Comparison of ENCODE assay signal across 20 cellular contexts in the genomic region with DNA sequence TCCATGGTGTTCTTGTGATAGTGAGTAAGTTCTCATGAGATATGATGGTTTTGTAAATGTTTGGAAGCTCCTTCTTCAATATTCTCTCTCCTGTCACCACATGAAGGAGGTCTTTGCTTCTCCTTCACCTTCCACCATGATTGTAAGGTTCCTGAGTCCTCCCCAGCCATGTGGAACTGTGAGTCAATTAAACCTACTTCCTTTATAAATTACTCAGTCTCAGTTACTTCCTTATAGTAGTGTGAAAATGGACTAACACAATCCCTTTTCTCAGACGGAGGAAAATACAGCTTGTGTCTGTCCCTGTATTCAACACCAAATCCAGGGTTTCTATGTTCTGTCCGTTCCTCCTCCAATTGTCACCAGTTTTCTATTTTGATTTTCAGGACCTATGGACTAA.
"Had no signal": no experiment of that assay in that cellular context is flagged by ENCODE, and none has a peak within 500 bp of the region (broad histone marks: within the 10 kb centered on the region; RNA-seq: fewer than 3 reads in every experiment).

No MANE protein-coding gene starts in this region.

- H3K27me3 ChIP-seq: dorsolateral prefrontal cortex, foreskin keratinocyte, stomach had no signal

- H3K4me3 ChIP-seq: coronary artery, dorsolateral prefrontal cortex, lung, stomach, thoracic aorta had no signal

- H3K4me1 ChIP-seq: stomach had no signal

- H3K36me3 ChIP-seq: stomach, thoracic aorta had no signal

- DNase-seq: dorsolateral prefrontal cortex; effector CD8-positive, alpha-beta T cell; foreskin keratinocyte; immature natural killer cell; kidney; left colon; left ventricle myocardium superior; mesendoderm; natural killer cell; right cardiac atrium; small intestine; stimulated activated CD4-positive, alpha-beta T cell treated with anti-CD3 and anti-CD28 coated beads, Interleukin-12 subunit alpha, Interleukin-12 subunit beta, amount 100 ng/mL, for 4 hours; stimulated activated naive CD4-positive, alpha-beta T cell; stomach; substantia nigra; trophoblast cell had no signal

- ATAC-seq: foreskin keratinocyte, left colon, left ventricle myocardium superior, natural killer cell, right cardiac atrium had no signal

- FAIRE-seq: endometrium, kidney, small intestine had no signal

- H3K9me3 ChIP-seq: stomach, thoracic aorta had no signal
